In the genomic region with DNA sequence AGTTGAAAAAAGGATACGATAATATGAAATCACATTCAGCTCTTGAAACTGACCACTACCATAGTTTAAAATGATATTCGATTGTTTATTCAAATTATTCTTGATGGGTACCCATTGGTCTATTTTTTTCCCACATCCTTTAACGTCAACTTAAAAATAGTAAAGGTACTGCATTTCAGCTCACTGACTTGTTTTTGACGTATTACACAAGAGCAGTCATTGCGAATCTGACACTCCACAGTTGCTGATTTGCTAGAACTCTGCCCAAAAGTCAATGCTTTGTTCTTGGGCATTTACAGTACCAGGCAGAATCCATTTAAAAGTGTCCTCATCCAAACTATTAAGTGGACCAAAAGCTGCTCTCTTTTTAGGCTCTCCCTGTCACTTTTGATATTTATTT, we compare ENCODE assay signal across 15 cellular contexts. TPM values are rescaled to one million over a fixed set of nuclear protein-coding genes. Genes with fewer than 3 reads are reported as not detected.
A peak's percentile ranks its signal among the peaks of the same experiment; 100 is the strongest.
DNase-seq lines count a peak whose midpoint lies in the region; ATAC-seq and TF ChIP-seq lines count a peak whose summit lies in the region.
"Had no signal": no experiment of that assay in that cellular context is flagged by ENCODE, and none has a peak within 500 bp of the region (broad histone marks: within the 10 kb centered on the region; RNA-seq: fewer than 3 reads in every experiment).

No MANE protein-coding gene starts in this region.

- intact Hi-C loops in uterus (cut with DNase I; ENCODE audit: low total_unique reads): loop anchor here (5.0 kb wide), 2 partner anchors 507 to 522 kb away; a partner anchor contains a TSS

- H3K27ac ChIP-seq in uterus: peak overlapping the region; percentile 98

- no peaks in the 10 kb centered on the region for H3K27me3 ChIP-seq in uterus
- H3K27me3 ChIP-seq: colonic mucosa had no signal

- no peak overlapping the region for H3K4me3 ChIP-seq in uterus

- peaks cover 17% of the 10 kb centered on the region for H3K36me3 Mint-ChIP-seq in activated naive CD4-positive, alpha-beta T cell treated with anti-CD3 and anti-CD28 coated beads, Interleukin-2, amount 10 ng/mL, durations not matched to agents 7 days and 5 days
- H3K36me3 Mint-ChIP-seq in central memory CD8-positive, alpha-beta T cell (ENCODE audit: insufficient read depth): peaks cover 18% of the 10 kb centered on the region
- peaks cover 18% of the 10 kb centered on the region for H3K36me3 Mint-ChIP-seq in WTC11

- peak overlapping the region; percentile 41 for H3K4me3 Mint-ChIP-seq in activated naive CD4-positive, alpha-beta T cell treated with anti-CD3 and anti-CD28 coated beads, Interleukin-2, amount 10 ng/mL, durations not matched to agents 7 days and 5 days
- H3K4me3 Mint-ChIP-seq in central memory CD8-positive, alpha-beta T cell: no peak overlapping the region
- no peak overlapping the region; the same call in 1 of the 2 replicates for H3K4me3 Mint-ChIP-seq in WTC11

- ATAC-seq in central memory CD8-positive, alpha-beta T cell (replicated peaks; ENCODE audit: extremely low read depth, poor library complexity, severe bottlenecking): no peak
- no peak for ATAC-seq in WTC11
- ATAC-seq: Right ventricle myocardium inferior had no signal

- H3K36me3 ChIP-seq in uterus: no peaks in the 10 kb centered on the region

- H3K9me3 Mint-ChIP-seq in activated naive CD4-positive, alpha-beta T cell treated with anti-CD3 and anti-CD28 coated beads, Interleukin-2, amount 10 ng/mL, durations not matched to agents 7 days and 5 days: no peaks in the 10 kb centered on the region
- no peaks in the 10 kb centered on the region for H3K9me3 Mint-ChIP-seq in central memory CD8-positive, alpha-beta T cell
- no peaks in the 10 kb centered on the region for H3K9me3 Mint-ChIP-seq in WTC11

- DNase-seq in activated naive CD4-positive, alpha-beta T cell treated with anti-CD3 and anti-CD28 coated beads, Interleukin-2, amount 10 ng/mL, durations not matched to agents 7 days and 5 days: no peak
- no peak for DNase-seq in activated naive CD4-positive, alpha-beta T cell treated with anti-CD3 and anti-CD28 coated beads, Interleukin-2, amount 50 U/mL, for 16 hours
- DNase-seq in NOMO-1 treated with DMSO at 0.1 percent for 48 hours (lab: John Stamatoyannopoulos, UW; ENCODE audit: unreplicated experiment) (peak; percentile 44), uterus (no peak), SKM-1 treated with dmso at 0.1 percent for 144 hours (lab: John Stamatoyannopoulos, UW; ENCODE audit: unreplicated experiment) (no peak), NCI-H345 treated with DMSO at 0.1 percent for 48 hours (lab: John Stamatoyannopoulos, UW; ENCODE audit: unreplicated experiment) (no peak), WTC11 (ENCODE audit: low spot score) (no peak)
- DNase-seq in central memory CD8-positive, alpha-beta T cell (ENCODE audit: low spot score in 2 of 2): no peak
- DNase-seq: AML-193, amygdala, colonic mucosa, DMS79 treated with DMSO at 0.1 percent for 48 hours, islet precursor cell, NCI-H748 treated with DMSO at 0.1 percent for 48 hours had no signal

- H3K4me1 Mint-ChIP-seq in activated naive CD4-positive, alpha-beta T cell treated with anti-CD3 and anti-CD28 coated beads, Interleukin-2, amount 10 ng/mL, durations not matched to agents 7 days and 5 days: peaks cover 32% of the 10 kb centered on the region
- peaks cover 18% of the 10 kb centered on the region for H3K4me1 Mint-ChIP-seq in central memory CD8-positive, alpha-beta T cell
- peaks cover 19% of the 10 kb centered on the region for H3K4me1 Mint-ChIP-seq in WTC11

- TF ChIP-seq CTCF in uterus (IDR thresholded peaks at IDR 0.05): no peak
- TF ChIP-seq CTCF in WTC11 (IDR thresholded peaks at IDR 0.05): no peak

- H3K27ac Mint-ChIP-seq in activated naive CD4-positive, alpha-beta T cell treated with anti-CD3 and anti-CD28 coated beads, Interleukin-2, amount 10 ng/mL, durations not matched to agents 7 days and 5 days: peak overlapping the region; percentile 24
- H3K27ac Mint-ChIP-seq in central memory CD8-positive, alpha-beta T cell (ENCODE audit: low read depth): peak overlapping the region; percentile 38
- no peak overlapping the region for H3K27ac Mint-ChIP-seq in WTC11

- H3K27me3 Mint-ChIP-seq in activated naive CD4-positive, alpha-beta T cell treated with anti-CD3 and anti-CD28 coated beads, Interleukin-2, amount 10 ng/mL, durations not matched to agents 7 days and 5 days: no peaks in the 10 kb centered on the region
- no peaks in the 10 kb centered on the region for H3K27me3 Mint-ChIP-seq in central memory CD8-positive, alpha-beta T cell
- H3K27me3 Mint-ChIP-seq in WTC11 (ENCODE audit: low read depth): no peaks in the 10 kb centered on the region

- no peak for TF ChIP-seq POLR2A in uterus (IDR thresholded peaks at IDR 0.05)

- CTCF ChIA-PET in activated naive CD4-positive, alpha-beta T cell treated with anti-CD3 and anti-CD28 coated beads, Interleukin-2, amount 10 ng/mL, durations not matched to agents 7 days and 5 days (lab: Charles Lee): interaction anchor here (1.1 to 1.8 kb wide), 6 partner anchors 10 to 510 kb away, joined by 3 to 8 read pairs (median 4); a partner anchor contains a TSS
- CTCF ChIA-PET in WTC11 (lab: Charles Lee): interaction anchor here (1.0 to 1.5 kb wide), 4 partner anchors 8 to 312 kb away, joined by 3 to 13 read pairs (median 3); a partner anchor contains a TSS

- no peaks in the 10 kb centered on the region for H3K9me3 ChIP-seq in uterus
- H3K9me3 ChIP-seq: colonic mucosa had no signal

- POLR2A ChIA-PET in WTC11 (lab: Charles Lee): no interaction called here

- no peaks in the 10 kb centered on the region for H3K4me1 ChIP-seq in uterus

TF ChIP-seq in WTC11, 78 proteins besides CTCF, POLR2A, EP300 and RAD21:
- no peak for TF ChIP-seq SMAD4 (CRISPR knock-in tag; IDR thresholded peaks at IDR 0.05)
- no peak for TF ChIP-seq ELF4 (CRISPR knock-in tag; IDR thresholded peaks at IDR 0.05; ENCODE audit: low read depth)
- TF ChIP-seq, protein P1, sequence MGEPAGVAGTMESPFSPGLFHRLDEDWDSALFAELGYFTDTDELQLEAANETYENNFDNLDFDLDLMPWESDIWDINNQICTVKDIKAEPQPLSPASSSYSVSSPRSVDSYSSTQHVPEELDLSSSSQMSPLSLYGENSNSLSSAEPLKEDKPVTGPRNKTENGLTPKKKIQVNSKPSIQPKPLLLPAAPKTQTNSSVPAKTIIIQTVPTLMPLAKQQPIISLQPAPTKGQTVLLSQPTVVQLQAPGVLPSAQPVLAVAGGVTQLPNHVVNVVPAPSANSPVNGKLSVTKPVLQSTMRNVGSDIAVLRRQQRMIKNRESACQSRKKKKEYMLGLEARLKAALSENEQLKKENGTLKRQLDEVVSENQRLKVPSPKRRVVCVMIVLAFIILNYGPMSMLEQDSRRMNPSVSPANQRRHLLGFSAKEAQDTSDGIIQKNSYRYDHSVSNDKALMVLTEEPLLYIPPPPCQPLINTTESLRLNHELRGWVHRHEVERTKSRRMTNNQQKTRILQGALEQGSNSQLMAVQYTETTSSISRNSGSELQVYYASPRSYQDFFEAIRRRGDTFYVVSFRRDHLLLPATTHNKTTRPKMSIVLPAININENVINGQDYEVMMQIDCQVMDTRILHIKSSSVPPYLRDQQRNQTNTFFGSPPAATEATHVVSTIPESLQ (CRISPR knock-in tag; IDR thresholded peaks at IDR 0.05): no peak
- no peak for TF ChIP-seq ESRRA (CRISPR knock-in tag; IDR thresholded peaks at IDR 0.05; ENCODE audit: borderline replicate concordance)
- TF ChIP-seq, protein P2, sequence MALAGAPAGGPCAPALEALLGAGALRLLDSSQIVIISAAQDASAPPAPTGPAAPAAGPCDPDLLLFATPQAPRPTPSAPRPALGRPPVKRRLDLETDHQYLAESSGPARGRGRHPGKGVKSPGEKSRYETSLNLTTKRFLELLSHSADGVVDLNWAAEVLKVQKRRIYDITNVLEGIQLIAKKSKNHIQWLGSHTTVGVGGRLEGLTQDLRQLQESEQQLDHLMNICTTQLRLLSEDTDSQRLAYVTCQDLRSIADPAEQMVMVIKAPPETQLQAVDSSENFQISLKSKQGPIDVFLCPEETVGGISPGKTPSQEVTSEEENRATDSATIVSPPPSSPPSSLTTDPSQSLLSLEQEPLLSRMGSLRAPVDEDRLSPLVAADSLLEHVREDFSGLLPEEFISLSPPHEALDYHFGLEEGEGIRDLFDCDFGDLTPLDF (CRISPR knock-in tag; IDR thresholded peaks at IDR 0.05): no peak
- no peak for TF ChIP-seq CREM (CRISPR knock-in tag; IDR thresholded peaks at IDR 0.05)
- TF ChIP-seq MXD4 (CRISPR knock-in tag; IDR thresholded peaks at IDR 0.05; ENCODE audit: borderline replicate concordance): no peak
- TF ChIP-seq ZNF121 (CRISPR knock-in tag; IDR thresholded peaks at IDR 0.05): no peak
- no peak for TF ChIP-seq RORB (CRISPR knock-in tag; IDR thresholded peaks at IDR 0.05)
- no peak for TF ChIP-seq TP53 (CRISPR knock-in tag; IDR thresholded peaks at IDR 0.05)
- TF ChIP-seq GTF2I (CRISPR knock-in tag; conservative IDR thresholded peaks at IDR 0.05): no peak
- TF ChIP-seq MYBL2 (CRISPR knock-in tag; IDR thresholded peaks at IDR 0.05): no peak
- TF ChIP-seq, protein P3, sequence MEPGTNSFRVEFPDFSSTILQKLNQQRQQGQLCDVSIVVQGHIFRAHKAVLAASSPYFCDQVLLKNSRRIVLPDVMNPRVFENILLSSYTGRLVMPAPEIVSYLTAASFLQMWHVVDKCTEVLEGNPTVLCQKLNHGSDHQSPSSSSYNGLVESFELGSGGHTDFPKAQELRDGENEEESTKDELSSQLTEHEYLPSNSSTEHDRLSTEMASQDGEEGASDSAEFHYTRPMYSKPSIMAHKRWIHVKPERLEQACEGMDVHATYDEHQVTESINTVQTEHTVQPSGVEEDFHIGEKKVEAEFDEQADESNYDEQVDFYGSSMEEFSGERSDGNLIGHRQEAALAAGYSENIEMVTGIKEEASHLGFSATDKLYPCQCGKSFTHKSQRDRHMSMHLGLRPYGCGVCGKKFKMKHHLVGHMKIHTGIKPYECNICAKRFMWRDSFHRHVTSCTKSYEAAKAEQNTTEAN (CRISPR knock-in tag; IDR thresholded peaks at IDR 0.05): no peak
- TF ChIP-seq SMAD3 (CRISPR knock-in tag; IDR thresholded peaks at IDR 0.05; ENCODE audit: borderline replicate concordance): no peak
- no peak for TF ChIP-seq TEAD4 (CRISPR knock-in tag; IDR thresholded peaks at IDR 0.05)
- TF ChIP-seq, protein P4, sequence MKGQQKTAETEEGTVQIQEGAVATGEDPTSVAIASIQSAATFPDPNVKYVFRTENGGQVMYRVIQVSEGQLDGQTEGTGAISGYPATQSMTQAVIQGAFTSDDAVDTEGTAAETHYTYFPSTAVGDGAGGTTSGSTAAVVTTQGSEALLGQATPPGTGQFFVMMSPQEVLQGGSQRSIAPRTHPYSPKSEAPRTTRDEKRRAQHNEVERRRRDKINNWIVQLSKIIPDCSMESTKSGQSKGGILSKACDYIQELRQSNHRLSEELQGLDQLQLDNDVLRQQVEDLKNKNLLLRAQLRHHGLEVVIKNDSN (CRISPR knock-in tag; IDR thresholded peaks at IDR 0.05): no peak

RNA-seq across cellular contexts. Expression of a gene that starts 1.2 kb away (rescaled TPM):
- total RNA-seq in uterus: 100 to 1,000 TPM in 1 of 4 donors, 10 to 100 TPM in 3; 42.9 to 107 (median 68.9) TPM
- total RNA-seq in WTC11 (2021): 61.7 to 64.6 TPM (median 63.0 TPM) in 3 replicates
